1 cellular context compared by ENCODE assay signal in genomic region chr17:4014148-4014927, GRCh38.
A peak's percentile ranks its signal among the peaks of the same experiment; 100 is the strongest.
TF ChIP-seq lines count a peak whose summit lies in the region.

No MANE protein-coding gene starts in this region.

TF ChIP-seq in HepG2, 621 proteins besides CTCF, POLR2A, EP300 and RAD21 (continued from another document and continues in another):
- TF ChIP-seq, protein P1, sequence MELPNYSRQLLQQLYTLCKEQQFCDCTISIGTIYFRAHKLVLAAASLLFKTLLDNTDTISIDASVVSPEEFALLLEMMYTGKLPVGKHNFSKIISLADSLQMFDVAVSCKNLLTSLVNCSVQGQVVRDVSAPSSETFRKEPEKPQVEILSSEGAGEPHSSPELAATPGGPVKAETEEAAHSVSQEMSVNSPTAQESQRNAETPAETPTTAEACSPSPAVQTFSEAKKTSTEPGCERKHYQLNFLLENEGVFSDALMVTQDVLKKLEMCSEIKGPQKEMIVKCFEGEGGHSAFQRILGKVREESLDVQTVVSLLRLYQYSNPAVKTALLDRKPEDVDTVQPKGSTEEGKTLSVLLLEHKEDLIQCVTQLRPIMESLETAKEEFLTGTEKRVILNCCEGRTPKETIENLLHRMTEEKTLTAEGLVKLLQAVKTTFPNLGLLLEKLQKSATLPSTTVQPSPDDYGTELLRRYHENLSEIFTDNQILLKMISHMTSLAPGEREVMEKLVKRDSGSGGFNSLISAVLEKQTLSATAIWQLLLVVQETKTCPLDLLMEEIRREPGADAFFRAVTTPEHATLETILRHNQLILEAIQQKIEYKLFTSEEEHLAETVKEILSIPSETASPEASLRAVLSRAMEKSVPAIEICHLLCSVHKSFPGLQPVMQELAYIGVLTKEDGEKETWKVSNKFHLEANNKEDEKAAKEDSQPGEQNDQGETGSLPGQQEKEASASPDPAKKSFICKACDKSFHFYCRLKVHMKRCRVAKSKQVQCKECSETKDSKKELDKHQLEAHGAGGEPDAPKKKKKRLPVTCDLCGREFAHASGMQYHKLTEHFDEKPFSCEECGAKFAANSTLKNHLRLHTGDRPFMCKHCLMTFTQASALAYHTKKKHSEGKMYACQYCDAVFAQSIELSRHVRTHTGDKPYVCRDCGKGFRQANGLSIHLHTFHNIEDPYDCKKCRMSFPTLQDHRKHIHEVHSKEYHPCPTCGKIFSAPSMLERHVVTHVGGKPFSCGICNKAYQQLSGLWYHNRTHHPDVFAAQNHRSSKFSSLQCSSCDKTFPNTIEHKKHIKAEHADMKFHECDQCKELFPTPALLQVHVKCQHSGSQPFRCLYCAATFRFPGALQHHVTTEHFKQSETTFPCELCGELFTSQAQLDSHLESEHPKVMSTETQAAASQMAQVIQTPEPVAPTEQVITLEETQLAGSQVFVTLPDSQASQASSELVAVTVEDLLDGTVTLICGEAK (IDR thresholded peaks at IDR 0.05) = no peak
- TF ChIP-seq, protein P1 (CRISPR knock-in tag; IDR thresholded peaks at IDR 0.05) = peak; percentile 67; the same call in 1 of the 2 replicates
- TF ChIP-seq, protein P2, sequence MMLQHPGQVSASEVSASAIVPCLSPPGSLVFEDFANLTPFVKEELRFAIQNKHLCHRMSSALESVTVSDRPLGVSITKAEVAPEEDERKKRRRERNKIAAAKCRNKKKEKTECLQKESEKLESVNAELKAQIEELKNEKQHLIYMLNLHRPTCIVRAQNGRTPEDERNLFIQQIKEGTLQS (CRISPR knock-in tag; IDR thresholded peaks at IDR 0.05) = 0 out of 2 replicates have a peak, but pooled peaks have one; percentile 10
- peak; percentile 91 for TF ChIP-seq SALL1 (CRISPR knock-in tag; IDR thresholded peaks at IDR 0.05)
- TF ChIP-seq ZNF841 (CRISPR knock-in tag; IDR thresholded peaks at IDR 0.05; ENCODE audit: borderline replicate concordance) = no peak
- 0 out of 2 replicates have a peak, but pooled peaks have one; percentile 47 for TF ChIP-seq CBFB (CRISPR knock-in tag; IDR thresholded peaks at IDR 0.05)
- TF ChIP-seq CBX2 (IDR thresholded peaks at IDR 0.05; ENCODE audit: low read depth, low read length) = no peak
- no peak for TF ChIP-seq CBX2 (CRISPR knock-in tag; IDR thresholded peaks at IDR 0.05; ENCODE audit: low read depth)
- TF ChIP-seq XRCC5 (optimal IDR thresholded peaks at IDR 0.05; ENCODE audit: low read length) = peak; percentile 89
- TF ChIP-seq ZNF530 (CRISPR knock-in tag; IDR thresholded peaks at IDR 0.05; ENCODE audit: low read depth) = no peak
- peak; percentile 67; the same call in 1 of the 2 replicates for TF ChIP-seq DPF2 (CRISPR knock-in tag; IDR thresholded peaks at IDR 0.05; ENCODE audit: borderline replicate concordance, low read depth)
- TF ChIP-seq KLF11 (CRISPR knock-in tag; IDR thresholded peaks at IDR 0.05) = no peak
- no peak for TF ChIP-seq HHEX (CRISPR knock-in tag; IDR thresholded peaks at IDR 0.05)
- no peak for TF ChIP-seq SCMH1 (CRISPR knock-in tag; IDR thresholded peaks at IDR 0.05; ENCODE audit: borderline replicate concordance)
- no peak for TF ChIP-seq ZNF17 (CRISPR knock-in tag; IDR thresholded peaks at IDR 0.05)
- TF ChIP-seq FLYWCH1 (CRISPR knock-in tag; IDR thresholded peaks at IDR 0.05) = no peak
- TF ChIP-seq, protein P3, sequence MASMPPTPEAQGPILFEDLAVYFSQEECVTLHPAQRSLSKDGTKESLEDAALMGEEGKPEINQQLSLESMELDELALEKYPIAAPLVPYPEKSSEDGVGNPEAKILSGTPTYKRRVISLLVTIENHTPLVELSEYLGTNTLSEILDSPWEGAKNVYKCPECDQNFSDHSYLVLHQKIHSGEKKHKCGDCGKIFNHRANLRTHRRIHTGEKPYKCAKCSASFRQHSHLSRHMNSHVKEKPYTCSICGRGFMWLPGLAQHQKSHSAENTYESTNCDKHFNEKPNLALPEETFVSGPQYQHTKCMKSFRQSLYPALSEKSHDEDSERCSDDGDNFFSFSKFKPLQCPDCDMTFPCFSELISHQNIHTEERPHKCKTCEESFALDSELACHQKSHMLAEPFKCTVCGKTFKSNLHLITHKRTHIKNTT (CRISPR knock-in tag; IDR thresholded peaks at IDR 0.05) = no peak
- TF ChIP-seq ZNF709 (CRISPR knock-in tag; IDR thresholded peaks at IDR 0.05) = no peak; the same call in 1 of the 2 replicates
- TF ChIP-seq ZNF737 (CRISPR knock-in tag; IDR thresholded peaks at IDR 0.05; ENCODE audit: borderline replicate concordance) = no peak
- no peak for TF ChIP-seq GTF2F1 (IDR thresholded peaks at IDR 0.05; ENCODE audit: low read length)
- TF ChIP-seq ZC3H13 (CRISPR knock-in tag; IDR thresholded peaks at IDR 0.05) = no peak
- no peak for TF ChIP-seq NFATC3 (CRISPR knock-in tag; IDR thresholded peaks at IDR 0.05)
- peak; percentile 67 for TF ChIP-seq PATZ1 (CRISPR knock-in tag; IDR thresholded peaks at IDR 0.05)
- TF ChIP-seq ZNF276 (CRISPR knock-in tag; IDR thresholded peaks at IDR 0.05; ENCODE audit: low read depth) = no peak
- TF ChIP-seq ZNF263 (CRISPR knock-in tag; IDR thresholded peaks at IDR 0.05) = peak; percentile 33; the same call in 1 of the 2 replicates
- TF ChIP-seq ZNF790 (CRISPR knock-in tag; IDR thresholded peaks at IDR 0.05; ENCODE audit: borderline replicate concordance) = no peak
- no peak for TF ChIP-seq ZNF264 (CRISPR knock-in tag; IDR thresholded peaks at IDR 0.05)
- TF ChIP-seq CEBPG (CRISPR knock-in tag; IDR thresholded peaks at IDR 0.05) = no peak; the same call in 1 of the 2 replicates
- TF ChIP-seq TEAD3 (CRISPR knock-in tag; optimal IDR thresholded peaks at IDR 0.05; ENCODE audit: borderline replicate concordance) = peak; percentile 94
- TF ChIP-seq NAIF1 (CRISPR knock-in tag; IDR thresholded peaks at IDR 0.05; ENCODE audit: borderline replicate concordance) = peak; percentile 59; the same call in 1 of the 2 replicates
- TF ChIP-seq RXRA (CRISPR knock-in tag; IDR thresholded peaks at IDR 0.05) = peak; percentile 64
- no peak for TF ChIP-seq SP2 (CRISPR knock-in tag; IDR thresholded peaks at IDR 0.05)
- peak; percentile 78 for TF ChIP-seq GATAD2A (CRISPR knock-in tag; IDR thresholded peaks at IDR 0.05)
- no peak for TF ChIP-seq ZNF598 (CRISPR knock-in tag; IDR thresholded peaks at IDR 0.05; ENCODE audit: borderline replicate concordance)
- TF ChIP-seq KDM4B (CRISPR knock-in tag; IDR thresholded peaks at IDR 0.05) = no peak
- 0 out of 2 replicates have a peak, but pooled peaks have one; percentile 28 for TF ChIP-seq HNF1A (IDR thresholded peaks at IDR 0.05; ENCODE audit: low read depth)
- no peak; the same call in 1 of the 2 replicates for TF ChIP-seq HNF1A (CRISPR knock-in tag; IDR thresholded peaks at IDR 0.05; ENCODE audit: borderline replicate concordance)
- TF ChIP-seq REXO4 (CRISPR knock-in tag; IDR thresholded peaks at IDR 0.05; ENCODE audit: borderline replicate concordance) = no peak
- peak; percentile 82 for TF ChIP-seq REPIN1 (CRISPR knock-in tag; IDR thresholded peaks at IDR 0.05; ENCODE audit: borderline replicate concordance, low read depth)
- TF ChIP-seq GABPB1 (CRISPR knock-in tag; IDR thresholded peaks at IDR 0.05) = no peak
- no peak for TF ChIP-seq TRIM24 (CRISPR knock-in tag; IDR thresholded peaks at IDR 0.05)
- TF ChIP-seq BCL6 (CRISPR knock-in tag; IDR thresholded peaks at IDR 0.05) = no peak; the same call in 1 of the 2 replicates
- TF ChIP-seq NFRKB (IDR thresholded peaks at IDR 0.05) = no peak
- TF ChIP-seq MIER3 (CRISPR knock-in tag; IDR thresholded peaks at IDR 0.05; ENCODE audit: borderline replicate concordance) = peak; percentile 56; the same call in 1 of the 2 replicates
- TF ChIP-seq MAZ (IDR thresholded peaks at IDR 0.05; ENCODE audit: borderline replicate concordance, low read depth, low read length) = no peak
- TF ChIP-seq MAZ (CRISPR knock-in tag; IDR thresholded peaks at IDR 0.05; ENCODE audit: low read depth) = no peak; the same call in 1 of the 2 replicates
